8 cellular contexts compared by ENCODE assay signal in the genomic region with DNA sequence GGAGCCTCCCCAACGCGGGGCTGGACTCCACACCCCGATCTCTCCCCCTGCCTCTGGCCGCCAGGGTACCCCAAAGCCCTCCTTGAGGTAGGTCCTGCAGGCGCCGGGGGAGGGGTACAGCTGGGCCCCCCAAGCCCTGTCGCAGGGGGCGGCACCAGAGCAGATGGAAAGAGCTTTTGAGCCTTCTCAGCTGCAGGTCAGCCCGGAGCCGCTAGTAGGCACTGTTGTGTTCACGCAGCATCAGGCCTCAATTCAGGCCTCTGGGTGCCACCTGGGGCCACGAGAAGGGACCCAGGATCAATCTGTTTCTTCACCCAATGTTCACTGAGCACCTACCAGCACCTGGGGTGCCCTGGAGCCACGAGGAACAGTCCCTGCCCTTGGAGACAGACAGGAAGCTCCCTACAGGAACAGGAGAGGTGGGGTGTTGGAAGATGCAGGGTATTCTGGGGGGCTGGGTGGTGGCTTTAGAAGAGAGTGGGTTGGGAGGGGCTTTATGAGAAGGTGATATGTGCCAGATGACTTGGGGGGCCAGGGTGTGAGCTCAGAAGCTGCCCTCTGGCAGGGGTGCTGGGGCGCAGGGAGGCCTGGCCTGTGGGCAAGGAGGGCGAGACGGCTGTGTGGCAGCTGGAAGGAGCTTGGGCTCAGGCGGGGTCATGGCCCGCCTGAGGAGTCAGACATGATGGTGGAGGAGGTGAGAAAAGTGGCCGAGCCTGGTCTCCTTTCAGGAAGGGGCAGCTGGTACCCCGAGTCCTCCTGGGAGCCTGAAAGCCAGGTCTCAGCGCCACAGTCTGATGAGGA.
DNase-seq lines count a peak whose midpoint lies in the region; TF ChIP-seq lines count a peak whose summit lies in the region.

No MANE protein-coding gene starts in this region.

- peaks cover 8% of the 10 kb centered on the region for H3K27me3 Mint-ChIP-seq in endothelial cell (ENCODE audit: unreplicated experiment)

- no peak overlapping the region for H3K4me3 Mint-ChIP-seq in endothelial cell (ENCODE audit: unreplicated experiment)

- peak overlapping the region; percentile 47 for H3K27ac ChIP-seq in VCaP

- H3K36me3 Mint-ChIP-seq in endothelial cell (ENCODE audit: low read depth, unreplicated experiment), result no peaks in the 10 kb centered on the region

- DNase-seq in DMS 273 (lab: John Stamatoyannopoulos, UW; ENCODE audit: unreplicated experiment), result peak; percentile 45
- no peak for DNase-seq in DMS 273 treated with DMSO at 0.1 percent for 48 hours (lab: John Stamatoyannopoulos, UW)
- peak; percentile 54 for DNase-seq in endothelial cell (ENCODE audit: low spot score)
- peak; percentile 59 for DNase-seq in stimulated activated CD4-positive, alpha-beta T cell treated with anti-CD3 and anti-CD28 coated beads, Interleukin-15, amount 100 ng/mL, for 24 hours
- no peak for DNase-seq in NCI-H146 (lab: John Stamatoyannopoulos, UW)
- DNase-seq in medulla oblongata (ENCODE audit: extremely low spot score), result no peak
- DNase-seq in NCI-H345 (lab: John Stamatoyannopoulos, UW), result no peak

- TF ChIP-seq CTCF in VCaP (conservative IDR thresholded peaks at IDR 0.05) (no peak), endothelial cell (IDR thresholded peaks at IDR 0.05; ENCODE audit: unreplicated experiment) (peak; percentile 76)

- no peak overlapping the region for H3K27ac Mint-ChIP-seq in endothelial cell (ENCODE audit: unreplicated experiment)

- peaks cover under 1% of the 10 kb centered on the region for H3K4me1 Mint-ChIP-seq in endothelial cell (ENCODE audit: unreplicated experiment)

- H3K9me3 Mint-ChIP-seq in endothelial cell (ENCODE audit: unreplicated experiment), result no peaks in the 10 kb centered on the region

Comparison
In these comparisons a context has a peak if more than half of its experiments do, and no peak if none do; other contexts are left out.
1. DNase-seq: peak in DMS 273 (single experiment), endothelial cell (single experiment) and stimulated activated CD4-positive, alpha-beta T cell treated with anti-CD3 and anti-CD28 coated beads, Interleukin-15, amount 100 ng/mL, for 24 hours (single experiment); none in DMS 273 treated with DMSO at 0.1 percent for 48 hours (single experiment), NCI-H146 (single experiment), medulla oblongata (single experiment) and NCI-H345 (single experiment).